ENCODE assay signal across 8 cellular contexts in the genomic region with DNA sequence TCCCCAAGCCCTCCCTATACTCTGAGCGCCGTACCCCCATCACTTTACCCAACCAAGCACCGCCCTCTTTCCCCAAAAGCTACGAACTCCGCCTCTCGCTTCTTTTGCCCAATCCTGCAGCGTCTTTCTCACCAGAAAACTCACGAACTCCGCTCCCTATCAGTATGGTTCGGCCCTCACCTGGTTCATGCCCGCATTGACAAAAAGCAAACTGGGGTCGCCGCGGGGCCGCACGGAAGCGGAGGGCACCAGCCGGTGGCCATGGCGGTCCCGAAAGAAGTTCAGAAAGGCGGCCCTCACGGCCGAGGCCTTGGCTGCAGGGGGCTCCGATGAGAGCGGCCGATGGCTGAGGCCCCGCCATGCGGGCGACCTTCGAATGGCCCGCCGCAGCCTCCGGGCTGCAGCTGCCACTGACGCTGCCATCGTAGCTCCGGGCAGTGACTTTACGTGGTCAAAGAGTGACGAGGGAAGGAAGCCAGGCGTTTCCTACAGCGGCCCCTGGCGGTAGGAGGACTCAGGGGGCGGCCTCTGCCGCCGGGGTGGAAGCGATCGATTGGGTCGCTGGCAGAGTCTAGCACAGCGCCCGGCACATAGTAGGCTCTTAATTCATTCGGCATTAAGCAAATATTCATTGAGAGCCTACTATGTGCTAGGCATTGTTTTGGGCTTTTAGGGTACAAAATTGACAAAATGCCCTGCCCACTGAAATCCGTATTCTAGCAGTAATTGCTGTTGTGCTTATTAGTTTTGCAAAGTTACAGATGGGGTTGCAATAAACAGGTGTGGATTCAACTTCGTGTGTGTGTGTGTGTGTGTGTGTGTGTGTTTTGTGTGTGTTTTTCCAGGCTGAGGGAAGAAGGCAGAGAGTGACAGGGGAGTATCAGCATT. TPM values are rescaled to one million over a fixed set of nuclear protein-coding genes. Genes with fewer than 3 reads are reported as not detected.
A peak's percentile ranks its signal among the peaks of the same experiment; 100 is the strongest.
DNase-seq lines count a peak whose midpoint lies in the region; ATAC-seq and TF ChIP-seq lines count a peak whose summit lies in the region.

Gene AARS2, minus strand, starts transcription at position 447 of the 888 bp plus-strand sequence. Its CDS starts 24 bp downstream, at position 423.

- POLR2A ChIA-PET in activated CD4-positive, alpha-beta T cell treated with anti-CD3 and anti-CD28 coated beads for 36 hours (lab: Charles Lee) = interaction anchor here (0.9 to 1.0 kb wide), 3 partner anchors 45 to 89 kb away, joined by 3 to 5 read pairs (median 3); no protein-coding TSS in a partner anchor

- H3K4me3 ChIP-seq in BLaER1 (peak within 1 kb of the TSS; percentile 93), colonic mucosa (peak within 1 kb of the TSS; percentile 99)

- H3K9ac ChIP-seq in BLaER1 (peak within 1 kb of the TSS; percentile 92), colonic mucosa (ENCODE audit: low read depth in 2 of 2, low read length in 2 of 2) (peak within 1 kb of the TSS; percentile 81 to 91)

- TF ChIP-seq POLR2A in GM19099 (IDR thresholded peaks at IDR 0.05; ENCODE audit: extremely low read depth, insufficient read length, low read depth) = peak; percentile 97

- H3K4me3 Mint-ChIP-seq in activated CD4-positive, alpha-beta T cell treated with anti-CD3 and anti-CD28 coated beads for 36 hours = peak within 1 kb of the TSS; percentile 98

- peak; percentile 92 for ATAC-seq in HG03432 (IDR thresholded peaks at IDR 0.05; ENCODE audit: unreplicated experiment)
- peak; percentile 96 for ATAC-seq in activated CD4-positive, alpha-beta T cell treated with anti-CD3 and anti-CD28 coated beads for 36 hours

- H3K27me3 ChIP-seq in BLaER1 (no peaks in the 10 kb centered on the region), colonic mucosa (no peaks in the 10 kb centered on the region), layer of hippocampus (ENCODE audit: control insufficient read depth, insufficient read depth, low read length) (no peaks in the 10 kb centered on the region)

- H3K9me3 ChIP-seq in BLaER1 = no peaks in the 10 kb centered on the region
- no peaks in the 10 kb centered on the region for H3K9me3 ChIP-seq in colonic mucosa

- peak within 1 kb of the TSS; percentile 86 for H3K27ac Mint-ChIP-seq in activated CD4-positive, alpha-beta T cell treated with anti-CD3 and anti-CD28 coated beads for 36 hours

- peak within 1 kb of the TSS; percentile 94 for H3K4me2 ChIP-seq in BLaER1

- peaks cover 14% of the 10 kb centered on the region for H3K4me1 Mint-ChIP-seq in activated CD4-positive, alpha-beta T cell treated with anti-CD3 and anti-CD28 coated beads for 36 hours

- intact Hi-C loops in activated CD4-positive, alpha-beta T cell treated with anti-CD3 and anti-CD28 coated beads for 36 hours (cut with DNase I, micrococcal nuclease) = loop anchor here (1.0 to 10.0 kb wide), 5 partner anchors 48 to 538 kb away; partner anchors contain the start of genes NFKBIE (in 2 of the 2), CDC5L (in 1 of the 2), MRPL14 (in 1 of the 2) and SLC29A1 (in 1 of the 2)
- intact Hi-C loops in colonic mucosa (cut with DNase I) = no loop called here

- CTCF ChIA-PET in activated CD4-positive, alpha-beta T cell treated with anti-CD3 and anti-CD28 coated beads for 36 hours (lab: Charles Lee) = interaction anchor here (0.6 to 3.9 kb wide), 33 partner anchors 9 to 536 kb away, joined by 3 to 38 read pairs (median 4); partner anchors contain the start of genes CDC5L and NFKBIE

- H4K20me1 ChIP-seq in BLaER1 = no peaks in the 10 kb centered on the region

- H3K4me1 ChIP-seq in BLaER1 = peaks cover 11% of the 10 kb centered on the region
- no peaks in the 10 kb centered on the region for H3K4me1 ChIP-seq in colonic mucosa

- H3K27me3 Mint-ChIP-seq in activated CD4-positive, alpha-beta T cell treated with anti-CD3 and anti-CD28 coated beads for 36 hours = peaks cover 1% of the 10 kb centered on the region

- H3K27ac ChIP-seq in BLaER1 (peak within 1 kb of the TSS; percentile 86), colonic mucosa (peak within 1 kb of the TSS; percentile 77), layer of hippocampus (ENCODE audit: low read depth, low read length) (peak within 1 kb of the TSS; percentile 17)

- peaks cover 15% of the 10 kb centered on the region for H3K36me3 Mint-ChIP-seq in activated CD4-positive, alpha-beta T cell treated with anti-CD3 and anti-CD28 coated beads for 36 hours (ENCODE audit: low read depth)

- no peaks in the 10 kb centered on the region for H3K9me3 Mint-ChIP-seq in activated CD4-positive, alpha-beta T cell treated with anti-CD3 and anti-CD28 coated beads for 36 hours (ENCODE audit: low read depth)

- DNase-seq in NCI-H510A (lab: John Stamatoyannopoulos, UW) = peak; percentile 73
- DNase-seq in activated CD4-positive, alpha-beta T cell treated with anti-CD3 and anti-CD28 coated beads for 36 hours = peak; percentile 96
- DNase-seq in colonic mucosa = peak; percentile 92
- peak; percentile 87 to 97 (median 91) for DNase-seq in stimulated activated CD4-positive, alpha-beta T cell treated with anti-CD3 and anti-CD28 coated beads, Interleukin-1b, Interleukin-23, amount 100 ng/mL, for 24 hours (ENCODE audit: low read depth in 4 of 4, low spot score in 1 of 4)

- TF ChIP-seq CTCF in colonic mucosa (IDR thresholded peaks at IDR 0.05) = peak; percentile 99

- H3K36me3 ChIP-seq in BLaER1 (peaks cover 37% of the 10 kb centered on the region), colonic mucosa (no peaks in the 10 kb centered on the region)

RNA-seq across cellular contexts. Expression of gene AARS2, which starts in this region (rescaled TPM):
- total RNA-seq in activated CD4-positive, alpha-beta T cell treated with anti-CD3 and anti-CD28 coated beads for 36 hours = 10 to 100 TPM; 15.2 to 17.5 TPM
- 10 to 100 TPM in 1 of 2 donors, 1 to 10 TPM in 1; 9.0 to 27.7 TPM for total RNA-seq in colonic mucosa

Comparison
In these comparisons a context has a peak if more than half of its experiments do, and no peak if none do; other contexts are left out.
1. Peak in every context shown above with its lines: DNase-seq, ATAC-seq, H3K4me3 ChIP-seq and H3K27ac ChIP-seq.
2. H3K27ac ChIP-seq: peak in every context shown above with its lines; median percentile 86 in BLaER1; 77 in colonic mucosa; 17 in layer of hippocampus.